Comparison of ENCODE assay signal across 18 cellular contexts in the genomic region with DNA sequence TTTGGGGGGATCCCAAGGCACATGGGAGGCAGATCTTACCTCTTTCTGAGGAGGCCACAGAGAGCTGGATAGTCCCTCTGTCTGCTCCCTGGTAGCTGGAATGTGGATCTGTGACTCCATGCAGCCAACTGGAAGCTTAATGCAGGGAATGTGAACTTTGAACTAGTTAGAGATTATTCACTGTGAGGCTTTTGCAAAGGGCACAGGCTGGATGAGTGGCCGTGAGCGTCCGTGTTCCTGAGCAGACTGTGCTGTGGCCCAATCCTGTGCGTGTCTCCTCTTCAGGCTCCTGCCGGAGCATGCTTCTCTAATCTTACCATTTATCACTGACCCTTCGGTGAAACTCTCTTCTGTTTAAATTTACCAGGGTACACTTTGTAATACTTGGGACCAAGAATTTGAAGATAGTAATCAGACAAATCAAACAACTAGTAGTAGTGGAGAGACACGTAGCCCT.
DNase-seq lines count a peak whose midpoint lies in the region; ATAC-seq and TF ChIP-seq lines count a peak whose summit lies in the region.
"Had no signal": no experiment of that assay in that cellular context is flagged by ENCODE, and none has a peak within 500 bp of the region (broad histone marks: within the 10 kb centered on the region; RNA-seq: fewer than 3 reads in every experiment).

No MANE protein-coding gene starts in this region.

- ATAC-seq in left cardiac atrium, result peak; percentile 57 to 74
- ATAC-seq in GM21526 (IDR thresholded peaks at IDR 0.05; ENCODE audit: low FRiP score, unreplicated experiment), result no peak
- no peak for ATAC-seq in activated CD8-positive, alpha-beta T cell treated with anti-CD3 and anti-CD28 coated beads for 36 hours
- ATAC-seq: esophagus mucosa had no signal

- no peaks in the 10 kb centered on the region for H3K27me3 Mint-ChIP-seq in activated CD8-positive, alpha-beta T cell treated with anti-CD3 and anti-CD28 coated beads for 36 hours
- H3K27me3 Mint-ChIP-seq: B cell had no signal

- POLR2A ChIA-PET in activated CD8-positive, alpha-beta T cell treated with anti-CD3 and anti-CD28 coated beads for 36 hours (lab: Charles Lee), result no interaction called here

- no peaks in the 10 kb centered on the region for H3K4me1 Mint-ChIP-seq in activated CD8-positive, alpha-beta T cell treated with anti-CD3 and anti-CD28 coated beads for 36 hours (ENCODE audit: low read depth)
- H3K4me1 Mint-ChIP-seq: B cell had no signal

- no peak overlapping the region for H2BK12ac ChIP-seq in mesenchymal stem cell (ENCODE audit: low read length in 2 of 2)

- peaks cover 11% of the 10 kb centered on the region for H3K79me1 ChIP-seq in mesenchymal stem cell (replicated peaks; ENCODE audit: low read length, poor library complexity, severe bottlenecking)

- no peak overlapping the region for H3K4me3 ChIP-seq in mesenchymal stem cell (ENCODE audit: insufficient read depth in 1 of 2, low read depth in 1 of 2, low read length in 2 of 2)
- peak overlapping the region in 1 of 5 donors; percentile 5 for H3K4me3 ChIP-seq in subcutaneous abdominal adipose tissue (ENCODE audit: low read depth in 1 of 5, low read length in 5 of 5)
- no peak overlapping the region for H3K4me3 ChIP-seq in sigmoid colon
- H3K4me3 ChIP-seq: HAP-1, SK-N-MC, spleen had no signal

- no peaks in the 10 kb centered on the region for H3K36me3 Mint-ChIP-seq in activated CD8-positive, alpha-beta T cell treated with anti-CD3 and anti-CD28 coated beads for 36 hours (ENCODE audit: low read depth)

- no peak overlapping the region for H4K91ac ChIP-seq in mesenchymal stem cell (ENCODE audit: low read length)

- H2AK5ac ChIP-seq in mesenchymal stem cell (ENCODE audit: low read length, severe bottlenecking), result no peak overlapping the region

- peak; percentile 35 for DNase-seq in left cardiac atrium
- peak; percentile 74 for DNase-seq in mesenchymal stem cell
- DNase-seq in stimulated activated CD4-positive, alpha-beta T cell treated with anti-CD3 and anti-CD28 coated beads, Interleukin-4, amount 100 ng/mL, for 4 hours, result no peak
- no peak for DNase-seq in sigmoid colon
- no peak for DNase-seq in activated CD8-positive, alpha-beta T cell treated with anti-CD3 and anti-CD28 coated beads for 36 hours
- DNase-seq: activated CD4-positive, alpha-beta T cell treated with anti-CD3 and anti-CD28 coated beads for 4 hours; activated naive CD4-positive, alpha-beta T cell; glutamatergic neuron; NCI-H774; spleen; T1000 had no signal

- no peak overlapping the region for H3K4me2 ChIP-seq in mesenchymal stem cell (ENCODE audit: low read length, poor library complexity, severe bottlenecking)

- WGBS in mesenchymal stem cell, result 45% methylated on average over 5 of the region's 7 CpGs
- 83 to 89% methylated on average over 7 of the region's 7 CpGs for whole genome bisulfite sequencing in sigmoid colon, 2 donors

- no peak overlapping the region for H4K8ac ChIP-seq in mesenchymal stem cell (ENCODE audit: low read length)

- intact Hi-C loops in left cardiac atrium (cut with DNase I), result loop anchor here (1.0 to 10.0 kb wide), 3 partner anchors 180 to 480 kb away; no protein-coding TSS in a partner anchor
- intact Hi-C loops in sigmoid colon (cut with DNase I), result no loop called here
- intact Hi-C loops in activated CD8-positive, alpha-beta T cell treated with anti-CD3 and anti-CD28 coated beads for 36 hours (cut with micrococcal nuclease), result no loop called here

- no peak for TF ChIP-seq EP300 in sigmoid colon (IDR thresholded peaks at IDR 0.05)

- TF ChIP-seq CTCF in VCaP (conservative IDR thresholded peaks at IDR 0.05), result no peak
- TF ChIP-seq CTCF in sigmoid colon (IDR thresholded peaks at IDR 0.05), result no peak
- TF ChIP-seq CTCF in activated CD8-positive, alpha-beta T cell treated with anti-CD3 and anti-CD28 coated beads for 36 hours (IDR thresholded peaks at IDR 0.05), result no peak

- H3K4me1 ChIP-seq in mesenchymal stem cell (ENCODE audit: control insufficient read depth, insufficient read depth, low read depth, low read length) (peaks cover 12% of the 10 kb centered on the region), subcutaneous abdominal adipose tissue (ENCODE audit: control insufficient read depth in 5 of 5, insufficient read depth in 5 of 5, low read length in 5 of 5) (peaks cover 2 to 57% (median 51%) of the 10 kb centered on the region in 5 donors), sigmoid colon (peaks cover 0 to 51% (median 29%) of the 10 kb centered on the region in 4 donors)
- H3K4me1 ChIP-seq: HAP-1 had no signal

- CTCF ChIA-PET in activated CD8-positive, alpha-beta T cell treated with anti-CD3 and anti-CD28 coated beads for 36 hours (lab: Charles Lee), result no interaction called here

- no peak overlapping the region for H3K18ac ChIP-seq in mesenchymal stem cell (ENCODE audit: low read depth in 1 of 2, low read length in 2 of 2)

- H2BK5ac ChIP-seq in mesenchymal stem cell (ENCODE audit: low read depth, low read length, poor library complexity, severe bottlenecking), result no peak overlapping the region

- no peak overlapping the region for H3K23ac ChIP-seq in mesenchymal stem cell (ENCODE audit: low read length in 2 of 2)

- no peak overlapping the region for H2AFZ ChIP-seq in mesenchymal stem cell (ENCODE audit: low read depth, low read length)

- no peak overlapping the region for H3K14ac ChIP-seq in mesenchymal stem cell (ENCODE audit: low read length in 2 of 2)

- H2BK15ac ChIP-seq in mesenchymal stem cell (ENCODE audit: low read depth, poor library complexity, severe bottlenecking), result no peak overlapping the region

- no peak overlapping the region for H3K4ac ChIP-seq in mesenchymal stem cell (ENCODE audit: low read depth in 1 of 2, low read length in 2 of 2)

- no peak overlapping the region for H3K4me3 Mint-ChIP-seq in activated CD8-positive, alpha-beta T cell treated with anti-CD3 and anti-CD28 coated beads for 36 hours
- H3K4me3 Mint-ChIP-seq: B cell had no signal

- H3K9me3 Mint-ChIP-seq in activated CD8-positive, alpha-beta T cell treated with anti-CD3 and anti-CD28 coated beads for 36 hours, result peaks cover 3% of the 10 kb centered on the region

- H3K27me3 ChIP-seq in mesenchymal stem cell (ENCODE audit: control insufficient read depth in 1 of 2, insufficient read depth in 1 of 2, low read length in 2 of 2) (no peaks in the 10 kb centered on the region), subcutaneous abdominal adipose tissue (ENCODE audit: control insufficient read depth in 5 of 5, insufficient read depth in 4 of 5, low read length in 5 of 5) (no peaks in the 10 kb centered on the region), sigmoid colon (no peaks in the 10 kb centered on the region)
- H3K27me3 ChIP-seq: spleen had no signal

- TF ChIP-seq POLR2A in sigmoid colon (IDR thresholded peaks at IDR 0.05), result no peak

- H3K9ac ChIP-seq in mesenchymal stem cell (ENCODE audit: low read length) (no peak overlapping the region), subcutaneous abdominal adipose tissue (ENCODE audit: low read length in 5 of 5) (peak overlapping the region in 2 of 5 donors; percentile 26 to 29)

- H3K36me3 ChIP-seq in mesenchymal stem cell (ENCODE audit: control insufficient read depth in 1 of 2, insufficient read depth in 2 of 2, low read depth in 1 of 2, low read length in 2 of 2), result no peaks in the 10 kb centered on the region
- H3K36me3 ChIP-seq in subcutaneous abdominal adipose tissue (ENCODE audit: control insufficient read depth in 5 of 5, insufficient read depth in 5 of 5, low read length in 5 of 5), result no peaks in the 10 kb centered on the region
- no peaks in the 10 kb centered on the region for H3K36me3 ChIP-seq in sigmoid colon
- H3K36me3 ChIP-seq: HAP-1, spleen had no signal

- no peaks in the 10 kb centered on the region for H3K9me3 ChIP-seq in mesenchymal stem cell (ENCODE audit: control insufficient read depth, low read length)
- no peaks in the 10 kb centered on the region for H3K9me3 ChIP-seq in subcutaneous abdominal adipose tissue (ENCODE audit: control insufficient read depth in 5 of 5, low read length in 5 of 5)
- no peaks in the 10 kb centered on the region for H3K9me3 ChIP-seq in sigmoid colon
- H3K9me3 ChIP-seq: HAP-1, spleen had no signal

- H2BK120ac ChIP-seq in mesenchymal stem cell (ENCODE audit: low read depth, low read length), result no peak overlapping the region

- H3K27ac ChIP-seq in VCaP (peak overlapping the region; percentile 87), mesenchymal stem cell (ENCODE audit: low read length, poor library complexity, severe bottlenecking) (peak overlapping the region; percentile 4), subcutaneous abdominal adipose tissue (ENCODE audit: low read depth, low read length) (peak overlapping the region; percentile 76), sigmoid colon (no peak overlapping the region)
- H3K27ac ChIP-seq: SK-N-MC, spleen had no signal

- H3K27ac Mint-ChIP-seq in activated CD8-positive, alpha-beta T cell treated with anti-CD3 and anti-CD28 coated beads for 36 hours, result no peak overlapping the region
- H3K27ac Mint-ChIP-seq: B cell had no signal

Comparison
In these comparisons a context has a peak if more than half of its experiments do, and no peak if none do; other contexts are left out.
1. H3K27ac ChIP-seq: peak in VCaP (single experiment), mesenchymal stem cell (single experiment) and subcutaneous abdominal adipose tissue (single experiment); none in sigmoid colon (0 of 4).
2. ATAC-seq: peak in left cardiac atrium (2 of 2); none in GM21526 (single experiment) and activated CD8-positive, alpha-beta T cell treated with anti-CD3 and anti-CD28 coated beads for 36 hours (single experiment).
3. DNase-seq: peak in left cardiac atrium (single experiment) and mesenchymal stem cell (single experiment); none in stimulated activated CD4-positive, alpha-beta T cell treated with anti-CD3 and anti-CD28 coated beads, Interleukin-4, amount 100 ng/mL, for 4 hours (0 of 2), sigmoid colon (single experiment) and activated CD8-positive, alpha-beta T cell treated with anti-CD3 and anti-CD28 coated beads for 36 hours (single experiment).
4. intact Hi-C loops: an anchor here in left cardiac atrium (1.0 to 10.0 kb wide); none called in sigmoid colon and activated CD8-positive, alpha-beta T cell treated with anti-CD3 and anti-CD28 coated beads for 36 hours.